In genomic region chr9:22625540-22625939, GRCh38 we compare ENCODE assay signal across 3 cellular contexts.
TF ChIP-seq lines count a peak whose summit lies in the region.

No MANE protein-coding gene starts in this region.

TF ChIP-seq in HepG2, 621 proteins besides CTCF, POLR2A, EP300 and RAD21:
- peak; percentile 60 for TF ChIP-seq ATF7 (IDR thresholded peaks at IDR 0.05)
- no peak for TF ChIP-seq ATF7 (CRISPR knock-in tag; IDR thresholded peaks at IDR 0.05)
- peak; percentile 45; the same call in 1 of the 2 replicates for TF ChIP-seq CEBPB (IDR thresholded peaks at IDR 0.05; ENCODE audit: borderline replicate concordance, low read depth, low read length)
- no peak for TF ChIP-seq KLF6 (CRISPR knock-in tag; IDR thresholded peaks at IDR 0.05)
- no peak for TF ChIP-seq ZNF260 (CRISPR knock-in tag; IDR thresholded peaks at IDR 0.05; ENCODE audit: borderline replicate concordance, low read depth)

TF ChIP-seq in IMR-90, 13 proteins besides CTCF, POLR2A, EP300 and RAD21:
- TF ChIP-seq ELK1 (IDR thresholded peaks at IDR 0.05; ENCODE audit: borderline replicate concordance, low read depth, low read length) (no peak), CEBPB (IDR thresholded peaks at IDR 0.05; ENCODE audit: low read depth, low read length) (peak; percentile 71)

TF ChIP-seq in H1, 55 proteins besides CTCF, POLR2A, EP300 and RAD21:
- TF ChIP-seq SRF (IDR thresholded peaks at IDR 0.05; ENCODE audit: low read depth, low read length) (no peak), CEBPB (IDR thresholded peaks at IDR 0.05; ENCODE audit: low read depth, low read length) (peak; percentile 70; the same call in 1 of the 2 replicates), EGR1 (IDR thresholded peaks at IDR 0.05; ENCODE audit: borderline replicate concordance, low read depth, low read length) (no peak)
TF ChIP-seq in H1: peak in this region for 1.
